ENCODE assay signal across 8 cellular contexts in genomic region chr14:91372680-91373495, GRCh38. TPM values are rescaled to one million over a fixed set of nuclear protein-coding genes. Genes with fewer than 3 reads are reported as not detected.
DNase-seq lines count a peak whose midpoint lies in the region; ATAC-seq and TF ChIP-seq lines count a peak whose summit lies in the region.

No MANE protein-coding gene starts in this region.

- DNase-seq in GM13977 (ENCODE audit: low spot score) = peak; percentile 47
- DNase-seq in NCI-H187 treated with DMSO at 0.1 percent for 48 hours (lab: John Stamatoyannopoulos, UW) = peak; percentile 30
- DNase-seq in activated naive CD8-positive, alpha-beta T cell treated with anti-CD3 and anti-CD28 coated beads, Interleukin-2, amount 10 ng/mL, durations not matched to agents 7 days and 5 days = peak; percentile 64
- no peak for DNase-seq in dedifferentiated amniotic fluid mesenchymal stem cell (ENCODE audit: extremely low spot score)
- DNase-seq in iPS-NIHi11 (ENCODE audit: low spot score) = no peak
- DNase-seq in NCI-H1048 (lab: John Stamatoyannopoulos, UW) = no peak

- in situ Hi-C loops in GM13977 (cut with MboI; ENCODE audit: low pct_unique_long_range_greater_than_20kb, low sequenced_read_pairs, unreplicated experiment) = no loop called here

- ATAC-seq in HG02642 (IDR thresholded peaks at IDR 0.05; ENCODE audit: poor library complexity, unreplicated experiment) (peak; percentile 34), HG03520 (IDR thresholded peaks at IDR 0.05; ENCODE audit: unreplicated experiment) (no peak)
- ATAC-seq in activated naive CD8-positive, alpha-beta T cell treated with anti-CD3 and anti-CD28 coated beads, Interleukin-2, amount 10 ng/mL, durations not matched to agents 7 days and 5 days (ENCODE audit: low read depth) = peak; percentile 51

- peak overlapping the region; percentile 90 for H3K27ac Mint-ChIP-seq in activated naive CD8-positive, alpha-beta T cell treated with anti-CD3 and anti-CD28 coated beads, Interleukin-2, amount 10 ng/mL, durations not matched to agents 7 days and 5 days

- peak; percentile 12 for TF ChIP-seq CTCF in GM13977 (IDR thresholded peaks at IDR 0.05; ENCODE audit: extremely low read depth, insufficient read depth, missing control alignments)

- H3K4me3 Mint-ChIP-seq in activated naive CD8-positive, alpha-beta T cell treated with anti-CD3 and anti-CD28 coated beads, Interleukin-2, amount 10 ng/mL, durations not matched to agents 7 days and 5 days = peak overlapping the region; percentile 80

- peaks cover 87% of the 10 kb centered on the region for H3K4me1 Mint-ChIP-seq in activated naive CD8-positive, alpha-beta T cell treated with anti-CD3 and anti-CD28 coated beads, Interleukin-2, amount 10 ng/mL, durations not matched to agents 7 days and 5 days

- POLR2A ChIA-PET in activated naive CD8-positive, alpha-beta T cell treated with anti-CD3 and anti-CD28 coated beads, Interleukin-2, amount 10 ng/mL, durations not matched to agents 7 days and 5 days (lab: Charles Lee) = interaction anchor here (0.7 to 8.6 kb wide), 14 partner anchors 8 to 169 kb away, joined by 3 to 81 read pairs (median 8); partner anchors contain the start of gene CCDC88C

- peaks cover 5% of the 10 kb centered on the region for H3K36me3 Mint-ChIP-seq in activated naive CD8-positive, alpha-beta T cell treated with anti-CD3 and anti-CD28 coated beads, Interleukin-2, amount 10 ng/mL, durations not matched to agents 7 days and 5 days

- no peaks in the 10 kb centered on the region for H3K9me3 Mint-ChIP-seq in activated naive CD8-positive, alpha-beta T cell treated with anti-CD3 and anti-CD28 coated beads, Interleukin-2, amount 10 ng/mL, durations not matched to agents 7 days and 5 days

- H3K27me3 Mint-ChIP-seq in activated naive CD8-positive, alpha-beta T cell treated with anti-CD3 and anti-CD28 coated beads, Interleukin-2, amount 10 ng/mL, durations not matched to agents 7 days and 5 days = no peaks in the 10 kb centered on the region

RNA-seq across cellular contexts. Expression of gene CCDC88C, which starts 44.7 kb away (rescaled TPM):
- total RNA-seq in activated naive CD8-positive, alpha-beta T cell treated with anti-CD3 and anti-CD28 coated beads, Interleukin-2, amount 10 ng/mL, durations not matched to agents 7 days and 5 days = 100 to 1,000 TPM; 206 to 209 TPM

Comparison
In these comparisons a context has a peak if more than half of its experiments do, and no peak if none do; other contexts are left out.
1. DNase-seq: peak in GM13977 (single experiment), NCI-H187 treated with DMSO at 0.1 percent for 48 hours (single experiment) and activated naive CD8-positive, alpha-beta T cell treated with anti-CD3 and anti-CD28 coated beads, Interleukin-2, amount 10 ng/mL, durations not matched to agents 7 days and 5 days (single experiment); none in dedifferentiated amniotic fluid mesenchymal stem cell (single experiment), iPS-NIHi11 (single experiment) and NCI-H1048 (single experiment).